In genomic region chr9:97895695-97896332, GRCh38 we compare ENCODE assay signal across 1 cellular context.
TF ChIP-seq lines count a peak whose summit lies in the region.

No MANE protein-coding gene starts in this region.

TF ChIP-seq in HepG2, 621 proteins besides CTCF, POLR2A, EP300 and RAD21:
- TF ChIP-seq NR2F6 (IDR thresholded peaks at IDR 0.05) (no peak), NR2F6 (CRISPR knock-in tag; IDR thresholded peaks at IDR 0.05) (no peak), TMF1 (CRISPR knock-in tag; IDR thresholded peaks at IDR 0.05; ENCODE audit: low read depth) (no peak), GMEB2 (CRISPR knock-in tag; IDR thresholded peaks at IDR 0.05; ENCODE audit: low read depth) (no peak), KLF16 (CRISPR knock-in tag; IDR thresholded peaks at IDR 0.05) (no peak), NFRKB (IDR thresholded peaks at IDR 0.05) (no peak), ZBTB39 (CRISPR knock-in tag; IDR thresholded peaks at IDR 0.05) (no peak), FOSL2 (CRISPR knock-in tag; IDR thresholded peaks at IDR 0.05) (no peak), ZEB1 (IDR thresholded peaks at IDR 0.05; ENCODE audit: insufficient replicate concordance, low read depth) (no peak), TBX3 (IDR thresholded peaks at IDR 0.05; ENCODE audit: borderline replicate concordance) (no peak), ZNF33A (CRISPR knock-in tag; IDR thresholded peaks at IDR 0.05; ENCODE audit: borderline replicate concordance) (no peak), ZNF841 (CRISPR knock-in tag; IDR thresholded peaks at IDR 0.05; ENCODE audit: borderline replicate concordance) (no peak)
- TF ChIP-seq, protein P1, sequence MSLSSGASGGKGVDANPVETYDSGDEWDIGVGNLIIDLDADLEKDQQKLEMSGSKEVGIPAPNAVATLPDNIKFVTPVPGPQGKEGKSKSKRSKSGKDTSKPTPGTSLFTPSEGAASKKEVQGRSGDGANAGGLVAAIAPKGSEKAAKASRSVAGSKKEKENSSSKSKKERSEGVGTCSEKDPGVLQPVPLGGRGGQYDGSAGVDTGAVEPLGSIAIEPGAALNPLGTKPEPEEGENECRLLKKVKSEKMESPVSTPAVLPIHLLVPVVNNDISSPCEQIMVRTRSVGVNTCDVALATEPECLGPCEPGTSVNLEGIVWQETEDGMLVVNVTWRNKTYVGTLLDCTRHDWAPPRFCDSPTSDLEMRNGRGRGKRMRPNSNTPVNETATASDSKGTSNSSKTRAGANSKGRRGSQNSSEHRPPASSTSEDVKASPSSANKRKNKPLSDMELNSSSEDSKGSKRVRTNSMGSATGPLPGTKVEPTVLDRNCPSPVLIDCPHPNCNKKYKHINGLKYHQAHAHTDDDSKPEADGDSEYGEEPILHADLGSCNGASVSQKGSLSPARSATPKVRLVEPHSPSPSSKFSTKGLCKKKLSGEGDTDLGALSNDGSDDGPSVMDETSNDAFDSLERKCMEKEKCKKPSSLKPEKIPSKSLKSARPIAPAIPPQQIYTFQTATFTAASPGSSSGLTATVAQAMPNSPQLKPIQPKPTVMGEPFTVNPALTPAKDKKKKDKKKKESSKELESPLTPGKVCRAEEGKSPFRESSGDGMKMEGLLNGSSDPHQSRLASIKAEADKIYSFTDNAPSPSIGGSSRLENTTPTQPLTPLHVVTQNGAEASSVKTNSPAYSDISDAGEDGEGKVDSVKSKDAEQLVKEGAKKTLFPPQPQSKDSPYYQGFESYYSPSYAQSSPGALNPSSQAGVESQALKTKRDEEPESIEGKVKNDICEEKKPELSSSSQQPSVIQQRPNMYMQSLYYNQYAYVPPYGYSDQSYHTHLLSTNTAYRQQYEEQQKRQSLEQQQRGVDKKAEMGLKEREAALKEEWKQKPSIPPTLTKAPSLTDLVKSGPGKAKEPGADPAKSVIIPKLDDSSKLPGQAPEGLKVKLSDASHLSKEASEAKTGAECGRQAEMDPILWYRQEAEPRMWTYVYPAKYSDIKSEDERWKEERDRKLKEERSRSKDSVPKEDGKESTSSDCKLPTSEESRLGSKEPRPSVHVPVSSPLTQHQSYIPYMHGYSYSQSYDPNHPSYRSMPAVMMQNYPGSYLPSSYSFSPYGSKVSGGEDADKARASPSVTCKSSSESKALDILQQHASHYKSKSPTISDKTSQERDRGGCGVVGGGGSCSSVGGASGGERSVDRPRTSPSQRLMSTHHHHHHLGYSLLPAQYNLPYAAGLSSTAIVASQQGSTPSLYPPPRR (CRISPR knock-in tag; IDR thresholded peaks at IDR 0.05; ENCODE audit: borderline replicate concordance), result no peak
- TF ChIP-seq, protein P2, sequence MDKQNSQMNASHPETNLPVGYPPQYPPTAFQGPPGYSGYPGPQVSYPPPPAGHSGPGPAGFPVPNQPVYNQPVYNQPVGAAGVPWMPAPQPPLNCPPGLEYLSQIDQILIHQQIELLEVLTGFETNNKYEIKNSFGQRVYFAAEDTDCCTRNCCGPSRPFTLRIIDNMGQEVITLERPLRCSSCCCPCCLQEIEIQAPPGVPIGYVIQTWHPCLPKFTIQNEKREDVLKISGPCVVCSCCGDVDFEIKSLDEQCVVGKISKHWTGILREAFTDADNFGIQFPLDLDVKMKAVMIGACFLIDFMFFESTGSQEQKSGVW (CRISPR knock-in tag; IDR thresholded peaks at IDR 0.05; ENCODE audit: borderline replicate concordance), result no peak
